17 cellular contexts compared by ENCODE assay signal in genomic region chr2:174263989-174264388, GRCh38. TPM values are rescaled to one million over a fixed set of nuclear protein-coding genes. Genes with fewer than 3 reads are reported as not detected.
DNase-seq lines count a peak whose midpoint lies in the region; ATAC-seq, FAIRE-seq and TF ChIP-seq lines count a peak whose summit lies in the region.
"Had no signal": no experiment of that assay in that cellular context is flagged by ENCODE, and none has a peak within 500 bp of the region (broad histone marks: within the 10 kb centered on the region; RNA-seq: fewer than 3 reads in every experiment).

No MANE protein-coding gene starts in this region.

- no peak overlapping the region for H3K9ac ChIP-seq in HepG2 (ENCODE audit: insufficient read depth, low read depth, low read length)

- intact Hi-C loops in HepG2 (cut with micrococcal nuclease; ENCODE audit: unreplicated experiment) (no loop called here), right lobe of liver (cut with DNase I) (no loop called here)

- H3K4me2 ChIP-seq in HepG2 (ENCODE audit: low read depth, low read length) = no peak overlapping the region

- no TSS peak for BruUV-seq in HepG2 (replicated peaks; lab: Mats Ljungman, UMichigan)

- H3K79me2 ChIP-seq in HepG2 (ENCODE audit: insufficient read depth, low read length) = no peaks in the 10 kb centered on the region

- peak; percentile 76 for DNase-seq in HepG2 (ENCODE audit: low spot score)
- DNase-seq in right lobe of liver = no peak
- DNase-seq in SK-MEL-5 (ENCODE audit: low read depth, low spot score) = peak; percentile 25
- DNase-seq in fibroblast of mammary gland (ENCODE audit: low read depth) = peak; percentile 85
- DNase-seq in NCI-H2107 treated with DMSO at 0.1 percent for 48 hours (lab: John Stamatoyannopoulos, UW; ENCODE audit: unreplicated experiment) = no peak
- DNase-seq in SHP77 (lab: John Stamatoyannopoulos, UW) = no peak
- DNase-seq in activated effector memory CD4-positive, alpha-beta T cell treated with anti-CD3 and anti-CD28 coated beads, Interleukin-2, amount 50 U/mL, for 16 hours = no peak
- DNase-seq: 8988T; activated CD4-positive, alpha-beta T cell treated with anti-CD3 and anti-CD28 coated beads, Interleukin-2, amount 50 U/mL, for 4 hours; activated naive CD4-positive, alpha-beta T cell treated with anti-CD3 and anti-CD28 coated beads, Interleukin-2, amount 50 U/mL, for 16 hours; effector CD4-positive, alpha-beta T cell; GDM1; natural killer cell; NCI-H524; stimulated activated CD8-positive, alpha-beta memory T cell treated with anti-CD3 and anti-CD28 coated beads, Interleukin-4, amount 100 ng/mL, for 48 hours had no signal

- no peak for TF ChIP-seq POLR2A in HepG2 (IDR thresholded peaks at IDR 0.05; ENCODE audit: insufficient read depth in 1 of 2, low read depth in 2 of 2, low read length in 2 of 2)
- no peak for TF ChIP-seq POLR2A in right lobe of liver (IDR thresholded peaks at IDR 0.05)

- CTCF ChIA-PET in HepG2 (lab: Yijun Ruan, JAX; ENCODE audit: low intra/inter-chr PET ratio, low total read pairs) = no interaction called here

- H3K4me3 ChIP-seq in HepG2 (replicated peaks in 1 of 3; ENCODE audit: insufficient read depth in 1 of 3, low read depth in 2 of 3, low read length in 3 of 3) (no peak overlapping the region), right lobe of liver (no peak overlapping the region), fibroblast of mammary gland (ENCODE audit: control insufficient read depth, low read depth, low read length) (no peak overlapping the region)

- H3K4me1 Mint-ChIP-seq in activated T-helper 17 cell treated with anti-CD3 and anti-CD28 coated beads, Interleukin-2, amount 50 U/mL, for 72 hours = no peaks in the 10 kb centered on the region
- H3K4me1 Mint-ChIP-seq: natural killer cell had no signal

- FAIRE-seq in HepG2 (lab: Jason Lieb, UNC) = no peak
- FAIRE-seq: H1 had no signal

- peaks cover 2 to 23% of the 10 kb centered on the region in 2 experiments; a peak in 4 of 5 replicates for H3K27me3 ChIP-seq in HepG2 (ENCODE audit: control insufficient read depth in 1 of 2, insufficient read depth in 2 of 2, low read length in 2 of 2)
- no peaks in the 10 kb centered on the region for H3K27me3 ChIP-seq in right lobe of liver

- POLR2A ChIA-PET in HepG2 (lab: Yijun Ruan, JAX) = interaction anchor here (1.6 kb wide), 1 partner anchor 16 kb away, joined by 10 read pairs; the partner anchor contains the start of gene OLA1

- H3K36me3 Mint-ChIP-seq in activated T-helper 17 cell treated with anti-CD3 and anti-CD28 coated beads, Interleukin-2, amount 50 U/mL, for 72 hours (ENCODE audit: low read depth) = no peaks in the 10 kb centered on the region
- H3K36me3 Mint-ChIP-seq: natural killer cell had no signal

- in situ Hi-C loops in HepG2 (cut with HindIII; ENCODE audit: extremely low pct_ligation_motif_present, low pct_unique_long_range_greater_than_20kb) (no loop called here), SK-MEL-5 (cut with HindIII; ENCODE audit: low pct_unique_long_range_greater_than_20kb, low sequenced_read_pairs) (no loop called here)

- H3K4me1 ChIP-seq in HepG2 (ENCODE audit: insufficient read depth, low read length) (peaks cover 7% of the 10 kb centered on the region), right lobe of liver (no peaks in the 10 kb centered on the region)

- 12% methylated on average over 3 of the region's 3 CpGs for WGBS in HepG2 (ENCODE audit: low lambda C conversion rate)
- WGBS in right lobe of liver (ENCODE audit: insufficient coverage, low coverage, low lambda C conversion rate, missing lambda C conversion rate) = 58% methylated on average over 3 of the region's 3 CpGs

- TF ChIP-seq RAD21 in HepG2 (CRISPR knock-in tag; IDR thresholded peaks at IDR 0.05) = no peak

- H3K27ac ChIP-seq in HepG2 (ENCODE audit: extremely low read length, insufficient read depth, low read length) (no peak overlapping the region), right lobe of liver (no peak overlapping the region)

- H3K9me3 ChIP-seq in HepG2 (ENCODE audit: low read length) = no peaks in the 10 kb centered on the region
- H3K9me3 ChIP-seq in right lobe of liver = no peaks in the 10 kb centered on the region

- no peak for TF ChIP-seq CTCF in HepG2 (CRISPR knock-in tag; IDR thresholded peaks at IDR 0.05)
- no peak for TF ChIP-seq CTCF in right lobe of liver (IDR thresholded peaks at IDR 0.05)
- no peak for TF ChIP-seq CTCF in fibroblast of mammary gland (conservative IDR thresholded peaks at IDR 0.05; ENCODE audit: control insufficient read depth, insufficient read depth, low read depth, low read length)

- no peaks in the 10 kb centered on the region for H4K20me1 ChIP-seq in HepG2 (ENCODE audit: insufficient read depth, low read length)

- peaks cover 37% of the 10 kb centered on the region for H3K27me3 Mint-ChIP-seq in activated T-helper 17 cell treated with anti-CD3 and anti-CD28 coated beads, Interleukin-2, amount 50 U/mL, for 72 hours

- no peaks in the 10 kb centered on the region for H3K9me3 Mint-ChIP-seq in activated T-helper 17 cell treated with anti-CD3 and anti-CD28 coated beads, Interleukin-2, amount 50 U/mL, for 72 hours
- H3K9me3 Mint-ChIP-seq: natural killer cell had no signal

- TF ChIP-seq EP300 in HepG2 (IDR thresholded peaks at IDR 0.05; ENCODE audit: low read depth in 2 of 2, low read length in 2 of 2) (peak in 1 of 2 experiments; percentile 53; a peak in 1 of 4 replicates), HepG2 (CRISPR knock-in tag; IDR thresholded peaks at IDR 0.05; ENCODE audit: borderline replicate concordance) (no peak)

- no peak overlapping the region for H2AFZ ChIP-seq in HepG2 (ENCODE audit: low read length)

- ATAC-seq in HepG2 (peak; percentile 91), right lobe of liver (no peak)
- ATAC-seq in activated T-helper 17 cell treated with anti-CD3 and anti-CD28 coated beads, Interleukin-2, amount 50 U/mL, for 72 hours (replicated peaks) = no peak
- ATAC-seq: natural killer cell had no signal

- no peaks in the 10 kb centered on the region for H3K36me3 ChIP-seq in HepG2 (replicated peaks in 1 of 2; ENCODE audit: control insufficient read depth in 1 of 2, insufficient read depth in 2 of 2, low read length in 2 of 2)
- no peaks in the 10 kb centered on the region for H3K36me3 ChIP-seq in right lobe of liver

- H3K27ac Mint-ChIP-seq in activated T-helper 17 cell treated with anti-CD3 and anti-CD28 coated beads, Interleukin-2, amount 50 U/mL, for 72 hours = no peak overlapping the region
- H3K27ac Mint-ChIP-seq: natural killer cell had no signal

- no peak overlapping the region for H3K4me3 Mint-ChIP-seq in activated T-helper 17 cell treated with anti-CD3 and anti-CD28 coated beads, Interleukin-2, amount 50 U/mL, for 72 hours
- H3K4me3 Mint-ChIP-seq: natural killer cell had no signal

TF ChIP-seq in HepG2, 621 proteins besides CTCF, POLR2A, EP300 and RAD21 (continues in another document):
- peak; percentile 51; the same call in 1 of the 2 replicates for TF ChIP-seq ETV5 (CRISPR knock-in tag; IDR thresholded peaks at IDR 0.05; ENCODE audit: borderline replicate concordance)
- TF ChIP-seq ZNF264 (CRISPR knock-in tag; IDR thresholded peaks at IDR 0.05) = no peak
- peak; percentile 60; the same call in 1 of the 2 replicates for TF ChIP-seq GATAD2A (CRISPR knock-in tag; IDR thresholded peaks at IDR 0.05)

RNA-seq across cellular contexts. Expression of gene OLA1, which starts 15.7 kb away (rescaled TPM):
- 241 and 333 TPM in 2 replicates for total RNA-seq in HepG2 (2016; rRNA removed; fragmentation: Illumina TruSeq; extraction: Trizol)
- 129 and 154 TPM in 2 replicates for total RNA-seq in HepG2 (2016; cell fraction: cytosol; rRNA removed; fragmentation: Illumina TruSeq; extraction: Trizol; ENCODE audit: low read depth)
- total RNA-seq in HepG2 (2016; cell fraction: insoluble cytoplasmic fraction; rRNA removed; fragmentation: Illumina TruSeq; extraction: Trizol) = 236 and 332 TPM in 2 replicates
- 251 and 284 TPM in 2 replicates for total RNA-seq in HepG2 (2016; cell fraction: membrane; rRNA removed; fragmentation: Illumina TruSeq; extraction: Trizol)
- 155 and 160 TPM in 2 replicates for total RNA-seq in HepG2 (2016; cell fraction: nucleus; rRNA removed; fragmentation: Illumina TruSeq; extraction: Trizol)
- 97.6 and 153 TPM in 2 replicates for polyA plus RNA-seq in HepG2 (2011; rRNA removed)
- polyA plus RNA-seq in HepG2 (2011; cell fraction: cytosol; rRNA removed) = 54.9 and 92.9 TPM in 2 replicates
- 22.4 and 30.1 TPM in 2 replicates for polyA plus RNA-seq in HepG2 (2011; cell fraction: nucleus; rRNA removed)
- polyA plus RNA-seq in HepG2 (2012) = 253 and 333 TPM in 2 replicates
- polyA plus RNA-seq in HepG2 (2016; cell fraction: cytosol; fragmentation: Illumina TruSeq; extraction: Trizol; ENCODE audit: low read depth) = 221 and 228 TPM in 2 replicates
- polyA plus RNA-seq in HepG2 (2016; cell fraction: insoluble cytoplasmic fraction; fragmentation: Illumina TruSeq; extraction: Trizol; ENCODE audit: low read depth) = 393 and 400 TPM in 2 replicates
- polyA plus RNA-seq in HepG2 (2016; cell fraction: membrane; fragmentation: Illumina TruSeq; extraction: Trizol; ENCODE audit: low read depth) = 292 and 328 TPM in 2 replicates
- 155 and 159 TPM in 2 replicates for polyA plus RNA-seq in HepG2 (2016; cell fraction: nucleus; fragmentation: Illumina TruSeq; extraction: Trizol; ENCODE audit: insufficient read depth, low read depth)
- polyA minus RNA-seq in HepG2 (2011; rRNA and poly(A)+ RNA removed; ENCODE audit: low replicate concordance) = 24.6 and 35.4 TPM in 2 replicates
- polyA minus RNA-seq in HepG2 (2011; cell fraction: cytosol; rRNA and poly(A)+ RNA removed) = 67.6 and 77.8 TPM in 2 replicates
- polyA minus RNA-seq in HepG2 (2011; cell fraction: nucleus; rRNA and poly(A)+ RNA removed) = 116 and 148 TPM in 2 replicates
- 10 to 100 TPM; 22.2 to 60.8 (median 38.6) TPM for total RNA-seq in right lobe of liver
- 87.8 and 94.5 TPM in 2 replicates for total RNA-seq in SK-MEL-5 (2014; rRNA removed; shearing (Covaris generic))
- polyA plus RNA-seq in SK-MEL-5 (2015; cell fraction: cytosol; rRNA removed) = 65.5 and 80.0 TPM in 2 replicates
- 31.0 and 51.1 TPM in 2 replicates for polyA plus RNA-seq in SK-MEL-5 (2015; cell fraction: nucleus; rRNA removed)
- 100 to 1,000 TPM; 102 to 123 TPM for total RNA-seq in activated T-helper 17 cell treated with anti-CD3 and anti-CD28 coated beads, Interleukin-2, amount 50 U/mL, for 72 hours

Comparison
In these comparisons a context has a peak if more than half of its experiments do, and no peak if none do; other contexts are left out.
1. DNase-seq: peak in HepG2 (single experiment), SK-MEL-5 (single experiment) and fibroblast of mammary gland (single experiment); none in right lobe of liver (0 of 3), NCI-H2107 treated with DMSO at 0.1 percent for 48 hours (single experiment), SHP77 (0 of 2) and activated effector memory CD4-positive, alpha-beta T cell treated with anti-CD3 and anti-CD28 coated beads, Interleukin-2, amount 50 U/mL, for 16 hours (single experiment).